In genomic region chr3:9893739-9894138, GRCh38 we compare ENCODE assay signal across 1 cellular context.
TF ChIP-seq lines count a peak whose summit lies in the region.

No MANE protein-coding gene starts in this region.

TF ChIP-seq in IMR-90, 13 proteins besides CTCF, POLR2A, EP300 and RAD21:
- no peak for TF ChIP-seq MAZ (IDR thresholded peaks at IDR 0.05; ENCODE audit: borderline replicate concordance, low read depth, low read length)
- no peak for TF ChIP-seq CHD1 (IDR thresholded peaks at IDR 0.05; ENCODE audit: low read depth, low read length)
- no peak for TF ChIP-seq SMC3 (IDR thresholded peaks at IDR 0.05; ENCODE audit: low read depth, low read length)
- no peak for TF ChIP-seq RCOR1 (IDR thresholded peaks at IDR 0.05; ENCODE audit: insufficient replicate concordance, low read length)
- no peak for TF ChIP-seq FOS (IDR thresholded peaks at IDR 0.05; ENCODE audit: low read depth, low read length)
- no peak for TF ChIP-seq NFE2L2 (IDR thresholded peaks at IDR 0.05; ENCODE audit: low read depth, low read length)
- TF ChIP-seq USF2 (IDR thresholded peaks at IDR 0.05; ENCODE audit: low read depth, low read length), result no peak
- TF ChIP-seq MXI1 (IDR thresholded peaks at IDR 0.05; ENCODE audit: borderline replicate concordance, low read depth, low read length), result no peak
- TF ChIP-seq BHLHE40 (IDR thresholded peaks at IDR 0.05; ENCODE audit: low read depth, low read length), result no peak
- no peak for TF ChIP-seq CEBPB (IDR thresholded peaks at IDR 0.05; ENCODE audit: low read depth, low read length)
- TF ChIP-seq MAFK (IDR thresholded peaks at IDR 0.05; ENCODE audit: low read depth, low read length), result no peak
- TF ChIP-seq RFX5 (IDR thresholded peaks at IDR 0.05; ENCODE audit: low read depth, low read length), result no peak
- no peak for TF ChIP-seq ELK1 (IDR thresholded peaks at IDR 0.05; ENCODE audit: borderline replicate concordance, low read depth, low read length)
TF ChIP-seq in IMR-90: peak in this region for 0.
